Comparison of ENCODE assay signal across 11 cellular contexts in the genomic region with DNA sequence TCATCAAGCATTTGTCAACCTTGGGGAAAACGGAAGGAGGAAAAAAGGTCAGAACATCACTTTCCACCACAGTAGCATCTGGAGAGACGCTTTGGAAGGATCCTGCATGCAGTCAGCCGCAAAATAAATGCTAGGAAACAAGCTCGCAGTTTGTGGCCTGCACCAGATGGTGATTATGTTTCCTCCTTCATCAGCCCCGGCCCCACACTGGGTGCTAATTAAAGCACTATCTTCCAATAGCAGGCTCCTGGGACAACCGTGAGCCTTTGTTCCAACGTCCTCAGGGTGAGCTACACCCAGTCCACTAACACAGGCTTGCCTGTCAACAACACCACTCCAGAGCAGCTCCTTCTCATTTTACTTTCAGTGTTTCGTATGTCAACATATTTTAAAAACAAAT.
DNase-seq lines count a peak whose midpoint lies in the region; ATAC-seq and TF ChIP-seq lines count a peak whose summit lies in the region.
"Had no signal": no experiment of that assay in that cellular context is flagged by ENCODE, and none has a peak within 500 bp of the region (broad histone marks: within the 10 kb centered on the region; RNA-seq: fewer than 3 reads in every experiment).

No MANE protein-coding gene starts in this region.

- no peaks in the 10 kb centered on the region for H3K27me3 ChIP-seq in BLaER1 treated with 17β-estradiol and CSF1 and Interleukin-3, amounts not matched to agents 10 nM and 100 nM
- H3K27me3 ChIP-seq: breast epithelium, vagina had no signal

- H3K27ac ChIP-seq in BLaER1 treated with 17β-estradiol and CSF1 and Interleukin-3, amounts not matched to agents 10 nM and 100 nM: peak overlapping the region in 10 of 11 experiments; percentile 53 to 84 (median 79); a peak in 21 of 22 replicates
- H3K27ac ChIP-seq in KOPT-K1 (ENCODE audit: low read depth, low read length, poor library complexity, severe bottlenecking): peak overlapping the region; percentile 64
- H3K27ac ChIP-seq: breast epithelium, vagina had no signal

- intact Hi-C loops in left ventricle myocardium superior (cut with micrococcal nuclease): no loop called here

- no peak for ATAC-seq in T-helper 17 cell
- ATAC-seq in left ventricle myocardium superior: peak; percentile 89
- ATAC-seq in omental fat pad (ENCODE audit: low FRiP score): no peak

- H3K36me3 Mint-ChIP-seq in T-helper 17 cell (ENCODE audit: low read depth): peaks cover 5% of the 10 kb centered on the region

- peak overlapping the region; percentile 0 to 74 (median 67); a peak in 21 of 22 replicates for H3K9ac ChIP-seq in BLaER1 treated with 17β-estradiol and CSF1 and Interleukin-3, amounts not matched to agents 10 nM and 100 nM

- peaks cover 5% of the 10 kb centered on the region for H3K4me1 Mint-ChIP-seq in T-helper 17 cell

- H4K20me1 ChIP-seq in BLaER1 treated with 17β-estradiol and CSF1 and Interleukin-3, amounts not matched to agents 10 nM and 100 nM: peaks cover 0 to 100% (median 98%) of the 10 kb centered on the region in 11 experiments; a peak in 20 of 22 replicates

- peak overlapping the region in 8 of 10 experiments; percentile 4 to 40 (median 24); a peak in 7 of 20 replicates for H3K4me3 ChIP-seq in BLaER1 treated with 17β-estradiol and CSF1 and Interleukin-3, amounts not matched to agents 10 nM and 100 nM
- H3K4me3 ChIP-seq: breast epithelium, vagina had no signal

- no peak overlapping the region for H3K4me3 Mint-ChIP-seq in T-helper 17 cell
- H3K4me3 Mint-ChIP-seq: B cell had no signal

- DNase-seq in T-helper 17 cell: no peak
- DNase-seq in left ventricle myocardium superior: no peak
- no peak for DNase-seq in omental fat pad (ENCODE audit: low spot score)
- no peak for DNase-seq in T-helper 9 cell
- DNase-seq in NCI-H510A treated with DMSO at 0.1 percent for 48 hours (lab: John Stamatoyannopoulos, UW): no peak
- no peak for DNase-seq in AG08396 (ENCODE audit: low spot score)

- no peak for TF ChIP-seq CTCF in omental fat pad (IDR thresholded peaks at IDR 0.05)

- peaks cover 0 to 14% (median 9%) of the 10 kb centered on the region in 11 experiments; a peak in 15 of 22 replicates for H3K9me3 ChIP-seq in BLaER1 treated with 17β-estradiol and CSF1 and Interleukin-3, amounts not matched to agents 10 nM and 100 nM (replicated peaks in 1 of 11)
- H3K9me3 ChIP-seq in KOPT-K1 (ENCODE audit: insufficient read depth, low read length, poor library complexity, severe bottlenecking) (no peaks in the 10 kb centered on the region), T-helper 17 cell (ENCODE audit: control insufficient read depth, low read length, poor library complexity, severe bottlenecking) (no peaks in the 10 kb centered on the region)
- H3K9me3 ChIP-seq: breast epithelium, vagina had no signal

- H3K27ac Mint-ChIP-seq in T-helper 17 cell: peak overlapping the region; percentile 9
- H3K27ac Mint-ChIP-seq: B cell had no signal

- H3K36me3 ChIP-seq in BLaER1 treated with 17β-estradiol and CSF1 and Interleukin-3, amounts not matched to agents 10 nM and 100 nM: peaks cover 42 to 83% (median 65%) of the 10 kb centered on the region in 11 experiments
- peaks cover 7% of the 10 kb centered on the region; the same call in 1 of the 2 replicates for H3K36me3 ChIP-seq in KOPT-K1 (ENCODE audit: insufficient read depth, low read length)
- H3K36me3 ChIP-seq: breast epithelium had no signal

- no peaks in the 10 kb centered on the region for H3K27me3 Mint-ChIP-seq in T-helper 17 cell

- H3K4me2 ChIP-seq in BLaER1 treated with 17β-estradiol and CSF1 and Interleukin-3, amounts not matched to agents 10 nM and 100 nM: peak overlapping the region; percentile 77 to 93 (median 88)

- peaks cover 58 to 73% (median 66%) of the 10 kb centered on the region in 10 experiments for H3K4me1 ChIP-seq in BLaER1 treated with 17β-estradiol and CSF1 and Interleukin-3, amounts not matched to agents 10 nM and 100 nM
- H3K4me1 ChIP-seq: breast epithelium had no signal
